17 cellular contexts compared by ENCODE assay signal in the genomic region with DNA sequence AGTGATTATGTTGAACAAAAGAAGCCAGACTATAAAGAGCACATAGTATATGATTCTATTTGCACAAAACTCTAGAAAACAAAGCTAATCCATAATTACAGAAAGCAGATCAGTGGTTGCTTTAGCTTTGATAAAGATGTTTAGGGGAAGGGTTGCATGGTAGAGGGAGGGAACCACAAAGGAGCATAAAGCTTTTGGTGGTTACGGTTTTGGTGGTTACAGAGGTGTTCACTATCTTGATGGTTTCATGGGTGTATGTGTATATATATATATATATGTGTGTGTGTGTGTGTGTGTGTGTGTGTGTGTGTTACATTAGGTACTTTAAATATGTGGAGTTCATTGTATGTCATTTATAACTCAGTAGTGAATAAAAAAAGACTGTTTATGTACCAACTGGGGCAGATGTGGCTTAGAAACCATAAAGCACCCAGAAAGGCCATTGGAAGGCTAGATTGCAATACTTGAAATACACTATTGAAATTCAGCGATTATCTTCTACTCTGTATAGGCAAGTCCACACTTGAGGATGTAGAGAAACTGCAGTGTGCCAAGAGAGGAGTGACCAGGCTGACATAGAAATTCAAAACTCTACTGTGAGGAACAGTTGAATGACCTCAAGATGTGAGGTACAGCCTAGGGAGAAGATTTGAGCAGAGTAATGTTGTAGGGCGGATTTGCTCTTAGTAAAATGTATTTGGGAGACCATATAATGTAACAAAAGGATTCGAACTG.
DNase-seq lines count a peak whose midpoint lies in the region; ATAC-seq and TF ChIP-seq lines count a peak whose summit lies in the region.
"Had no signal": no experiment of that assay in that cellular context is flagged by ENCODE, and none has a peak within 500 bp of the region (broad histone marks: within the 10 kb centered on the region; RNA-seq: fewer than 3 reads in every experiment).

No MANE protein-coding gene starts in this region.

- H3K27ac ChIP-seq in ACC112 (ENCODE audit: low read depth, low read length) (peak overlapping the region; percentile 90), epithelial cell of prostate (peak overlapping the region; percentile 95)
- no peak overlapping the region for H3K27ac ChIP-seq in CD8-positive, alpha-beta memory T cell (ENCODE audit: low read depth, low read length)
- H3K27ac ChIP-seq: right lobe of liver, tibial artery had no signal

- H2AFZ ChIP-seq in ACC112 (ENCODE audit: low read length, unreplicated experiment) = no peak overlapping the region

- no peaks in the 10 kb centered on the region for H3K27me3 Mint-ChIP-seq in CD8-positive, alpha-beta memory T cell
- no peaks in the 10 kb centered on the region for H3K27me3 Mint-ChIP-seq in activated CD4-positive, alpha-beta memory T cell treated with anti-CD3 and anti-CD28 coated beads for 36 hours

- H3K27me3 ChIP-seq in ACC112 (ENCODE audit: insufficient read depth, low read length) = no peaks in the 10 kb centered on the region
- no peaks in the 10 kb centered on the region for H3K27me3 ChIP-seq in CD8-positive, alpha-beta memory T cell (ENCODE audit: insufficient read depth, low read length, poor library complexity, severe bottlenecking)
- H3K27me3 ChIP-seq: right lobe of liver, tibial artery had no signal

- H3K4me1 Mint-ChIP-seq in CD8-positive, alpha-beta memory T cell = peaks cover 75 to 91% (median 91%) of the 10 kb centered on the region in 3 donors
- peaks cover 88% of the 10 kb centered on the region for H3K4me1 Mint-ChIP-seq in activated CD4-positive, alpha-beta memory T cell treated with anti-CD3 and anti-CD28 coated beads for 36 hours (ENCODE audit: low read depth)

- POLR2A ChIA-PET in CD8-positive, alpha-beta memory T cell (lab: Charles Lee) = no interaction called here
- POLR2A ChIA-PET in activated CD4-positive, alpha-beta memory T cell treated with anti-CD3 and anti-CD28 coated beads for 36 hours (lab: Charles Lee) = interaction anchor here (0.5 to 1.3 kb wide), 4 partner anchors 20 to 551 kb away, joined by 3 to 4 read pairs (median 4); no protein-coding TSS in a partner anchor

- H3K36me3 ChIP-seq in ACC112 (ENCODE audit: insufficient read depth, low read length) = peaks cover 10% of the 10 kb centered on the region
- H3K36me3 ChIP-seq in CD8-positive, alpha-beta memory T cell (ENCODE audit: insufficient read depth, low read length) = peaks cover 3% of the 10 kb centered on the region
- H3K36me3 ChIP-seq: right lobe of liver, tibial artery had no signal

- no peak for ATAC-seq in GM18873 (IDR thresholded peaks at IDR 0.05; ENCODE audit: low FRiP score, unreplicated experiment)
- ATAC-seq in HG03196 (IDR thresholded peaks at IDR 0.05; ENCODE audit: unreplicated experiment) = no peak
- ATAC-seq in HG02981 (IDR thresholded peaks at IDR 0.05; ENCODE audit: unreplicated experiment) = no peak
- ATAC-seq: right lobe of liver had no signal

- peaks cover 35% of the 10 kb centered on the region for H3K79me2 ChIP-seq in ACC112 (ENCODE audit: control insufficient read depth, insufficient read depth, low read length, unreplicated experiment)

- peaks cover 42% of the 10 kb centered on the region for H3K4me1 ChIP-seq in ACC112 (ENCODE audit: control insufficient read depth, insufficient read depth, low read length, unreplicated experiment)
- H3K4me1 ChIP-seq in CD8-positive, alpha-beta memory T cell (ENCODE audit: insufficient read depth, low read length) = peaks cover 56% of the 10 kb centered on the region
- H3K4me1 ChIP-seq: right lobe of liver had no signal

- peak in 2 of 5 donors; percentile 13 to 22 for DNase-seq in CD8-positive, alpha-beta memory T cell
- DNase-seq in activated CD4-positive, alpha-beta memory T cell treated with anti-CD3 and anti-CD28 coated beads for 36 hours = no peak
- DNase-seq in epithelial cell of prostate (ENCODE audit: low read depth, low spot score) (no peak), foreskin fibroblast (no peak)
- DNase-seq: activated CD4-positive, alpha-beta T cell treated with anti-CD3 and anti-CD28 coated beads, Interleukin-2, amount 50 U/mL, for 1 hour; activated effector memory CD4-positive, alpha-beta T cell treated with anti-CD3 and anti-CD28 coated beads, Interleukin-2, amount 50 U/mL, for 16 hours; hippocampal formation; MM.1S; NCI-H187; right lobe of liver; stimulated activated CD4-positive, alpha-beta T cell treated with anti-CD3 and anti-CD28 coated beads, Interleukin-2, amount 100 ng/mL, for 48 hours; tibial artery had no signal

- intact Hi-C loops in activated CD4-positive, alpha-beta memory T cell treated with anti-CD3 and anti-CD28 coated beads for 36 hours (cut with micrococcal nuclease) = loop anchor here (5.0 kb wide), 1 partner anchor 36 kb away; no protein-coding TSS in a partner anchor

- H3K27ac Mint-ChIP-seq in CD8-positive, alpha-beta memory T cell = peak overlapping the region in 5 of 8 donors; percentile 4 to 82 (median 42)
- H3K27ac Mint-ChIP-seq in activated CD4-positive, alpha-beta memory T cell treated with anti-CD3 and anti-CD28 coated beads for 36 hours = peak overlapping the region; percentile 50
- H3K27ac Mint-ChIP-seq: mesothelial cell of epicardium had no signal

- peak overlapping the region in 1 of 7 donors; percentile 5 for H3K4me3 Mint-ChIP-seq in CD8-positive, alpha-beta memory T cell
- no peak overlapping the region for H3K4me3 Mint-ChIP-seq in activated CD4-positive, alpha-beta memory T cell treated with anti-CD3 and anti-CD28 coated beads for 36 hours
- H3K4me3 Mint-ChIP-seq: mesothelial cell of epicardium had no signal

- no peaks in the 10 kb centered on the region for H3K9me3 ChIP-seq in CD8-positive, alpha-beta memory T cell (ENCODE audit: low read length)
- H3K9me3 ChIP-seq: right lobe of liver, tibial artery had no signal

- no peaks in the 10 kb centered on the region for H3K9me3 Mint-ChIP-seq in CD8-positive, alpha-beta memory T cell
- no peaks in the 10 kb centered on the region for H3K9me3 Mint-ChIP-seq in activated CD4-positive, alpha-beta memory T cell treated with anti-CD3 and anti-CD28 coated beads for 36 hours

- CTCF ChIA-PET in CD8-positive, alpha-beta memory T cell (lab: Charles Lee) = no interaction called here
- CTCF ChIA-PET in activated CD4-positive, alpha-beta memory T cell treated with anti-CD3 and anti-CD28 coated beads for 36 hours (lab: Charles Lee) = interaction anchor here (0.8 to 2.4 kb wide), 2 partner anchors 21 to 25 kb away, joined by 3 to 12 read pairs; no protein-coding TSS in a partner anchor

- H3K4me3 ChIP-seq in ACC112 (ENCODE audit: low read depth, low read length) (no peak overlapping the region), foreskin fibroblast (ENCODE audit: low read depth in 1 of 2, low read length in 2 of 2) (no peak overlapping the region)
- H3K4me3 ChIP-seq in CD8-positive, alpha-beta memory T cell (ENCODE audit: low read length) = no peak overlapping the region
- H3K4me3 ChIP-seq: right lobe of liver, tibial artery had no signal

- TF ChIP-seq CTCF in foreskin fibroblast (IDR thresholded peaks at IDR 0.05; ENCODE audit: low read depth, low read length) = no peak

- peaks cover 0 to 47% (median 12%) of the 10 kb centered on the region in 3 donors for H3K36me3 Mint-ChIP-seq in CD8-positive, alpha-beta memory T cell
- H3K36me3 Mint-ChIP-seq in activated CD4-positive, alpha-beta memory T cell treated with anti-CD3 and anti-CD28 coated beads for 36 hours = peaks cover 62% of the 10 kb centered on the region
